ENCODE assay signal across 8 cellular contexts in the genomic region with DNA sequence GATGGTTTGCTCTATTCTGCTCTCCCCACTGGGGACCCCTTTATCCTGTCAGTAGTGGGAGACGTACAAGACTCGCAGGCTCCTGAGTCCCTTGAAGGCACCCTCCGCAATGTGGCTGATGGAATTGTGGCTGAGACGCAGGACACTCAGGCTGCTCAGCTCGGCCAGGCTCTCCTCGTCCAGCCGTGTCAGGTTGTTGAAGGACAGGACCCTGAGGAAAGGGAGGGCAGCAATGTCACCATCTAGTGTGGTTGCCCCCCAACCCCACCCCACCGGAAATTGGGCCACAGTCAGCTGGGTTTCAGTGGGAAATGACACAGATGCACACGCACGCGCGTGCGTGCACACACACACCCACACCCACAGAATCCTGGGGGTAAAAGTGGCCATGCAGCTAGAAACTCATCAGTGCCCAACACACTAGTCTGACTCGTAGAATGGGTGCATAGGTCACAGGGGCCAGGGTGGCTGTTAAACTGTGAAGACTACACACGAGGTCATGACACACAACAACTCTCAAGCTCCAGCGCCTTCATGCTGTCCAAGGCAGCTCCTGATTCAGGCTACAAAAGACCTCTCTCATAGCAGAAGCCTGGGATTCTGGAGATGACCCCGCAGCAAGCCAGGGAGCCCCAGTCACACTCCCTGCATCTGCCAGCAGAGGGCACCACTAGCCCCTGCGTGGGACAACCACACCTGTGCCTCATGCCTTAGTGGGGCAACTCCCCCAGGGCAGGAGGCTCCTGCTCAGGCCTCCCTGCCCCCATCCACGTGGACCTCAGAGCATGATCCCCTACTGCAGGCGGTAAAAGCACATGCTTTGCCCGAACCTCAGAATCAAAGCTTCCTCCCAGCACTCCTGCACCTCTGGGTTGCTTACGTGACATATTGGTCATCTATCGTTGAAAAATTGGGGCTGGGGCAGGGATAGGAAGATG.
DNase-seq lines count a peak whose midpoint lies in the region; ATAC-seq and TF ChIP-seq lines count a peak whose summit lies in the region.
"Had no signal": no experiment of that assay in that cellular context is flagged by ENCODE, and none has a peak within 500 bp of the region (broad histone marks: within the 10 kb centered on the region; RNA-seq: fewer than 3 reads in every experiment).

No MANE protein-coding gene starts in this region.

- H3K36me3 Mint-ChIP-seq in activated CD8-positive, alpha-beta memory T cell treated with anti-CD3 and anti-CD28 coated beads, Interleukin-2, amount 10 ng/mL, durations not matched to agents 7 days and 5 days: peaks cover 7% of the 10 kb centered on the region
- peaks cover 0 to 7% of the 10 kb centered on the region in 2 donors for H3K36me3 Mint-ChIP-seq in naive B cell
- H3K36me3 Mint-ChIP-seq in stimulated activated naive B cell treated with anti-CD40 and anti-IgM and Interleukin-4, amounts not matched to agents 10 μg/mL and 1 μg/mL and 100 μg/mL, for 72 hours: peaks cover 4 to 15% of the 10 kb centered on the region in 2 donors

- no peak overlapping the region for H3K4me3 Mint-ChIP-seq in activated CD8-positive, alpha-beta memory T cell treated with anti-CD3 and anti-CD28 coated beads, Interleukin-2, amount 10 ng/mL, durations not matched to agents 7 days and 5 days
- H3K4me3 Mint-ChIP-seq in naive B cell: no peak overlapping the region
- H3K4me3 Mint-ChIP-seq in stimulated activated naive B cell treated with anti-CD40 and anti-IgM and Interleukin-4, amounts not matched to agents 10 μg/mL and 1 μg/mL and 100 μg/mL, for 72 hours: no peak overlapping the region

- peak overlapping the region; percentile 28 for H3K27ac Mint-ChIP-seq in activated CD8-positive, alpha-beta memory T cell treated with anti-CD3 and anti-CD28 coated beads, Interleukin-2, amount 10 ng/mL, durations not matched to agents 7 days and 5 days
- H3K27ac Mint-ChIP-seq in naive B cell: peak overlapping the region in 1 of 6 donors; percentile 31
- peak overlapping the region; percentile 14 for H3K27ac Mint-ChIP-seq in stimulated activated naive B cell treated with anti-CD40 and anti-IgM and Interleukin-4, amounts not matched to agents 10 μg/mL and 1 μg/mL and 100 μg/mL, for 72 hours

- H3K4me3 ChIP-seq in GM12865 (ENCODE audit: low read depth, low read length) (no peak overlapping the region), MG63 (no peak overlapping the region), epithelial cell of esophagus (ENCODE audit: low read length) (no peak overlapping the region)
- H3K4me3 ChIP-seq: skin epidermis had no signal

- H3K9me3 Mint-ChIP-seq in activated CD8-positive, alpha-beta memory T cell treated with anti-CD3 and anti-CD28 coated beads, Interleukin-2, amount 10 ng/mL, durations not matched to agents 7 days and 5 days (ENCODE audit: low read depth): no peaks in the 10 kb centered on the region
- no peaks in the 10 kb centered on the region for H3K9me3 Mint-ChIP-seq in naive B cell
- no peaks in the 10 kb centered on the region for H3K9me3 Mint-ChIP-seq in stimulated activated naive B cell treated with anti-CD40 and anti-IgM and Interleukin-4, amounts not matched to agents 10 μg/mL and 1 μg/mL and 100 μg/mL, for 72 hours

- peak; percentile 86 for ATAC-seq in GM21717 (IDR thresholded peaks at IDR 0.05; ENCODE audit: unreplicated experiment)
- ATAC-seq in activated CD8-positive, alpha-beta memory T cell treated with anti-CD3 and anti-CD28 coated beads, Interleukin-2, amount 10 ng/mL, durations not matched to agents 7 days and 5 days: peak; percentile 88
- peak; percentile 83 to 92 for ATAC-seq in naive B cell (ENCODE audit: low read depth in 2 of 2)
- peak; percentile 94 to 96 for ATAC-seq in stimulated activated naive B cell treated with anti-CD40 and anti-IgM and Interleukin-4, amounts not matched to agents 10 μg/mL and 1 μg/mL and 100 μg/mL, for 72 hours (replicated peaks)

- CTCF ChIA-PET in activated CD8-positive, alpha-beta memory T cell treated with anti-CD3 and anti-CD28 coated beads, Interleukin-2, amount 10 ng/mL, durations not matched to agents 7 days and 5 days (lab: Charles Lee): interaction anchor here (0.6 to 2.8 kb wide), 28 partner anchors 10 to 415 kb away, joined by 3 to 15 read pairs (median 4); no protein-coding TSS in a partner anchor

- DNase-seq in GM12865 (ENCODE audit: low read depth): peak; percentile 70
- DNase-seq in MG63: peak; percentile 31
- peak; percentile 78 for DNase-seq in activated CD8-positive, alpha-beta memory T cell treated with anti-CD3 and anti-CD28 coated beads, Interleukin-2, amount 10 ng/mL, durations not matched to agents 7 days and 5 days
- DNase-seq in epithelial cell of esophagus (ENCODE audit: low read depth): peak; percentile 59
- DNase-seq in naive B cell: peak; percentile 57
- DNase-seq in stimulated activated naive B cell treated with anti-CD40 and anti-IgM and Interleukin-4, amounts not matched to agents 10 μg/mL and 1 μg/mL and 100 μg/mL, for 72 hours: peak; percentile 65

- peaks cover 10% of the 10 kb centered on the region for H3K4me1 Mint-ChIP-seq in activated CD8-positive, alpha-beta memory T cell treated with anti-CD3 and anti-CD28 coated beads, Interleukin-2, amount 10 ng/mL, durations not matched to agents 7 days and 5 days
- peaks cover 0 to 7% (median 2%) of the 10 kb centered on the region in 3 donors for H3K4me1 Mint-ChIP-seq in naive B cell
- peaks cover 0 to 7% of the 10 kb centered on the region in 2 donors for H3K4me1 Mint-ChIP-seq in stimulated activated naive B cell treated with anti-CD40 and anti-IgM and Interleukin-4, amounts not matched to agents 10 μg/mL and 1 μg/mL and 100 μg/mL, for 72 hours

- H3K36me3 ChIP-seq in MG63: no peaks in the 10 kb centered on the region

- TF ChIP-seq CTCF in GM12865 (IDR thresholded peaks at IDR 0.05; ENCODE audit: insufficient read depth, low read depth, low read length, missing control alignments) (peak; percentile 92), epithelial cell of esophagus (IDR thresholded peaks at IDR 0.05; ENCODE audit: insufficient read depth, low read depth, low read length, missing control alignments) (peak; percentile 94)

- H3K27me3 Mint-ChIP-seq in activated CD8-positive, alpha-beta memory T cell treated with anti-CD3 and anti-CD28 coated beads, Interleukin-2, amount 10 ng/mL, durations not matched to agents 7 days and 5 days: no peaks in the 10 kb centered on the region
- no peaks in the 10 kb centered on the region for H3K27me3 Mint-ChIP-seq in naive B cell
- no peaks in the 10 kb centered on the region for H3K27me3 Mint-ChIP-seq in stimulated activated naive B cell treated with anti-CD40 and anti-IgM and Interleukin-4, amounts not matched to agents 10 μg/mL and 1 μg/mL and 100 μg/mL, for 72 hours

- H3K27me3 ChIP-seq in MG63: no peaks in the 10 kb centered on the region

- H3K9me3 ChIP-seq in MG63: no peaks in the 10 kb centered on the region
